ENCODE assay signal across 8 cellular contexts in the genomic region with DNA sequence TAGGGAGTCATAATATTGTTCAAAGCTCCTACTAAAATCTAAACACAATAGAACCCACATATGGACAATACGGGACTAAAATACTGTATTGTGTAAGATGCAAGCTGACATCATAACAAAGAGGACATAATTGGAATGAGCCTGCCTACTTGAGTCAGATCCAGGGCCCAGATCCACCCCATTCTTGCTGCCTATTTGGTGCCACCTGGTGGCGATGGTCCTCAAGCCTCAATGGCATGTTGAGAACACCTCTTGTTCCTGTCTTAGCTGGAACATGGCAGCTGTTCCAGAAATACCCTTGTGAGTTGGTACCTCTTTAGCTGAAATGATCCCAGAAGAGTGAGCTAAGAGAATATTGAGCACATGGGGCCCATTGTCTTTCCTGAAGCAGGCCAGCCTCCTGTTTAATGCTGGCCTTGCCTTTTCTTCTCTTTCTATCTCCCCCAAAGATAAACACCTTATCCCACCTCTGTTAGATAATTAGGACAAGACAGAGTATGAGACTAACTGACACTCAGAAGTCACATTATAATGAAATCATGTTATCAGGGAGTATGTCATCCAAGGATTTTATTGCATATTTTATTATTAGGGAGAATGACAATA.
A peak's percentile ranks its signal among the peaks of the same experiment; 100 is the strongest.
DNase-seq lines count a peak whose midpoint lies in the region; ATAC-seq and TF ChIP-seq lines count a peak whose summit lies in the region.

No MANE protein-coding gene starts in this region.

- peak; percentile 64 for ATAC-seq in GM19468 (IDR thresholded peaks at IDR 0.05; ENCODE audit: extremely low read depth, unreplicated experiment)
- ATAC-seq in HG03571 (IDR thresholded peaks at IDR 0.05; ENCODE audit: unreplicated experiment): peak; percentile 57
- ATAC-seq in left lung: peak; percentile 84
- ATAC-seq in upper lobe of left lung (ENCODE audit: low FRiP score in 2 of 2): peak; percentile 51 to 52

- H3K4me3 ChIP-seq in GM06990 (replicated peaks; ENCODE audit: low read depth, low read length) (no peak overlapping the region), astrocyte of the spinal cord (ENCODE audit: low read depth, low read length) (no peak overlapping the region), left lung (no peak overlapping the region), upper lobe of left lung (no peak overlapping the region), sigmoid colon (no peak overlapping the region)

- no peaks in the 10 kb centered on the region for H3K36me3 ChIP-seq in GM06990 (ENCODE audit: control insufficient read depth, insufficient read depth, low read length)
- H3K36me3 ChIP-seq in left lung: no peaks in the 10 kb centered on the region
- no peaks in the 10 kb centered on the region for H3K36me3 ChIP-seq in upper lobe of left lung
- H3K36me3 ChIP-seq in sigmoid colon: no peaks in the 10 kb centered on the region

- no peaks in the 10 kb centered on the region for H3K27me3 ChIP-seq in GM06990 (replicated peaks; ENCODE audit: control insufficient read depth, insufficient read depth, low read length)
- no peaks in the 10 kb centered on the region for H3K27me3 ChIP-seq in left lung
- H3K27me3 ChIP-seq in upper lobe of left lung: no peaks in the 10 kb centered on the region
- H3K27me3 ChIP-seq in sigmoid colon: no peaks in the 10 kb centered on the region

- WGBS in upper lobe of left lung, 2 donors: 32 to 48% methylated on average over 2 of the region's 2 CpGs
- 31 to 32% methylated on average over 2 of the region's 2 CpGs for WGBS in sigmoid colon, 2 donors

- intact Hi-C loops in left lung (cut with DNase I) (no loop called here), sigmoid colon (cut with DNase I) (no loop called here)

- no peaks in the 10 kb centered on the region for H3K9me3 ChIP-seq in left lung
- no peaks in the 10 kb centered on the region for H3K9me3 ChIP-seq in upper lobe of left lung
- no peaks in the 10 kb centered on the region for H3K9me3 ChIP-seq in sigmoid colon

- DNase-seq in GM06990 (ENCODE audit: extremely low read depth, insufficient read length) (no peak), NCI-H748 treated with DMSO at 0.1 percent for 48 hours (lab: John Stamatoyannopoulos, UW) (peak; percentile 81), astrocyte of the spinal cord (ENCODE audit: low read depth, low spot score) (peak; percentile 45), left lung (peak; percentile 40 to 53), upper lobe of left lung (peak in 1 of 2 donors; percentile 71), sigmoid colon (no peak)

- H3K27ac ChIP-seq in left lung (no peak overlapping the region), upper lobe of left lung (no peak overlapping the region), sigmoid colon (no peak overlapping the region)

- in situ Hi-C loops in astrocyte of the spinal cord (cut with HindIII; ENCODE audit: low sequenced_read_pairs): no loop called here

- TF ChIP-seq CTCF in GM06990 (IDR thresholded peaks at IDR 0.05; ENCODE audit: insufficient read depth, low read length, poor library complexity, severe bottlenecking) (peak; percentile 80), astrocyte of the spinal cord (IDR thresholded peaks at IDR 0.05; ENCODE audit: low read depth, low read length) (peak; percentile 48), left lung (IDR thresholded peaks at IDR 0.05) (peak; percentile 17 to 50), upper lobe of left lung (IDR thresholded peaks at IDR 0.05) (peak in 4 of 6 experiments; percentile 24 to 56 (median 49)), sigmoid colon (IDR thresholded peaks at IDR 0.05) (peak in 1 of 4 experiments; percentile 15)

- TF ChIP-seq POLR2A in upper lobe of left lung (IDR thresholded peaks at IDR 0.05) (no peak), sigmoid colon (IDR thresholded peaks at IDR 0.05) (no peak)

- H3K4me1 ChIP-seq in left lung (no peaks in the 10 kb centered on the region), upper lobe of left lung (no peaks in the 10 kb centered on the region), sigmoid colon (no peaks in the 10 kb centered on the region)

- TF ChIP-seq EP300 in upper lobe of left lung (IDR thresholded peaks at IDR 0.05) (no peak), sigmoid colon (IDR thresholded peaks at IDR 0.05) (no peak)

Comparison
In these comparisons a context has a peak if more than half of its experiments do, and no peak if none do; other contexts are left out.
1. DNase-seq: peak in NCI-H748 treated with DMSO at 0.1 percent for 48 hours (single experiment), astrocyte of the spinal cord (single experiment) and left lung (2 of 2); none in GM06990 (single experiment) and sigmoid colon (single experiment).
2. Peak in every context shown above with its lines, with median percentiles within 50 percentile points of each other: ATAC-seq.